15 cellular contexts compared by ENCODE assay signal in genomic region chr4:96638132-96638531, GRCh38.
DNase-seq lines count a peak whose midpoint lies in the region; ATAC-seq and TF ChIP-seq lines count a peak whose summit lies in the region.
"Had no signal": no experiment of that assay in that cellular context is flagged by ENCODE, and none has a peak within 500 bp of the region (broad histone marks: within the 10 kb centered on the region; RNA-seq: fewer than 3 reads in every experiment).

No MANE protein-coding gene starts in this region.

- peak; percentile 6 for DNase-seq in A172 (ENCODE audit: low spot score)
- peak; percentile 0 for DNase-seq in HuH-7 (ENCODE audit: low spot score)
- no peak for DNase-seq in body of pancreas
- DNase-seq in mucosa of descending colon: no peak
- no peak for DNase-seq in stimulated activated CD4-positive, alpha-beta T cell treated with anti-CD3 and anti-CD28 coated beads, Interleukin-4, amount 100 ng/mL, for 4 hours
- no peak for DNase-seq in NCI-H2107 (lab: John Stamatoyannopoulos, UW)
- DNase-seq: C1 segment of cervical spinal cord; Calu3; CD4-positive, alpha-beta T cell; DMS 273 treated with DMSO at 0.1 percent for 48 hours; GOT3; H9 had no signal

- ATAC-seq in body of pancreas (peak; percentile 33), mucosa of descending colon (peak; percentile 86), HG02870 (IDR thresholded peaks at IDR 0.05; ENCODE audit: unreplicated experiment) (no peak), HG03025 (IDR thresholded peaks at IDR 0.05; ENCODE audit: low FRiP score, unreplicated experiment) (no peak)

- WGBS in body of pancreas, 2 donors: 29 to 41% methylated on average over 2 of the region's 2 CpGs

- H3K36me3 ChIP-seq in body of pancreas (replicated peaks in 1 of 2; ENCODE audit: insufficient read depth in 1 of 2, low read depth in 2 of 2) (no peaks in the 10 kb centered on the region), mucosa of descending colon (ENCODE audit: low read depth) (no peaks in the 10 kb centered on the region)

- no peak overlapping the region for H3K4me3 ChIP-seq in body of pancreas
- H3K4me3 ChIP-seq in mucosa of descending colon: no peak overlapping the region

- TF ChIP-seq POLR2A in body of pancreas (IDR thresholded peaks at IDR 0.05): no peak

- H3K4me1 ChIP-seq in body of pancreas: no peaks in the 10 kb centered on the region
- no peaks in the 10 kb centered on the region for H3K4me1 ChIP-seq in mucosa of descending colon (ENCODE audit: low read depth)

- H3K27ac ChIP-seq in body of pancreas: no peak overlapping the region
- H3K27ac ChIP-seq: HL-60 had no signal

- H3K27me3 ChIP-seq in body of pancreas: no peaks in the 10 kb centered on the region

- no peaks in the 10 kb centered on the region for H3K9me3 ChIP-seq in body of pancreas
- no peaks in the 10 kb centered on the region for H3K9me3 ChIP-seq in mucosa of descending colon

- intact Hi-C loops in body of pancreas (cut with DNase I): no loop called here
- intact Hi-C loops in mucosa of descending colon (cut with DNase I, micrococcal nuclease): no loop called here

- TF ChIP-seq CTCF in body of pancreas (IDR thresholded peaks at IDR 0.05) (no peak), mucosa of descending colon (IDR thresholded peaks at IDR 0.05) (no peak)

Comparison
In these comparisons a context has a peak if more than half of its experiments do, and no peak if none do; other contexts are left out.
1. DNase-seq: peak in A172 (single experiment) and HuH-7 (single experiment); none in body of pancreas (0 of 4), mucosa of descending colon (0 of 3), stimulated activated CD4-positive, alpha-beta T cell treated with anti-CD3 and anti-CD28 coated beads, Interleukin-4, amount 100 ng/mL, for 4 hours (0 of 2) and NCI-H2107 (single experiment).
2. ATAC-seq: peak in body of pancreas (single experiment) and mucosa of descending colon (single experiment); none in HG02870 (single experiment) and HG03025 (single experiment).